ENCODE assay signal across 11 cellular contexts in genomic region chr22:22469527-22469926, GRCh38. TPM values are rescaled to one million over a fixed set of nuclear protein-coding genes. Genes with fewer than 3 reads are reported as not detected.
"Had no signal": no experiment of that assay in that cellular context is flagged by ENCODE, and none has a peak within 500 bp of the region (broad histone marks: within the 10 kb centered on the region; RNA-seq: fewer than 3 reads in every experiment).

No MANE protein-coding gene starts in this region.

- H3K4me2 ChIP-seq: KMS-11 had no signal

- FAIRE-seq: HTR-8/SVneo had no signal

- H3K9ac ChIP-seq: GM23248, KMS-11 had no signal

- H3K27ac ChIP-seq: GM23248, KMS-11 had no signal

- H2AFZ ChIP-seq: GM23248 had no signal

- DNase-seq: GM23248, GOT3, H7, IMR-90, Karpas-422, KBM-7 had no signal

- H3K36me3 ChIP-seq: HAP-1 had no signal

- H3K4me3 ChIP-seq: GM23248, HAP-1 had no signal

- ATAC-seq: HCT116 had no signal

RNA-seq across cellular contexts. Expression of gene ZNF280B, which starts 39.0 kb away (rescaled TPM):
- total RNA-seq: HT-29 had no signal

RNA-seq across cellular contexts. Expression of gene ZNF280A, which starts 50.5 kb away (rescaled TPM):
- total RNA-seq: GM23248, HT-29, IMR-90 had no signal
- polyA plus RNA-seq: GM23248, IMR-90 had no signal
